Comparison of ENCODE assay signal across 8 cellular contexts in genomic region chr3:128727059-128727458, GRCh38. TPM values are rescaled to one million over a fixed set of nuclear protein-coding genes. Genes with fewer than 3 reads are reported as not detected.
DNase-seq lines count a peak whose midpoint lies in the region; ATAC-seq and TF ChIP-seq lines count a peak whose summit lies in the region.

No MANE protein-coding gene starts in this region.

- H4K20me1 ChIP-seq in PC-3 (ENCODE audit: low read length), result peaks cover 48% of the 10 kb centered on the region

- CTCF ChIA-PET in Caco-2 (lab: Charles Lee), result interaction anchor here (1.8 kb wide), 1 partner anchor 47 kb away, joined by 6 read pairs; no protein-coding TSS in a partner anchor
- CTCF ChIA-PET in PC-3 (lab: Charles Lee), result no interaction called here
- CTCF ChIA-PET in HEK293T (lab: Yijun Ruan, JAX), result no interaction called here

- TF ChIP-seq CTCF in Caco-2 (IDR thresholded peaks at IDR 0.05; ENCODE audit: insufficient read depth in 1 of 2, low read depth in 1 of 2, low read length in 1 of 2, severe bottlenecking in 1 of 2, unreplicated experiment in 1 of 2) (no peak), PC-3 (conservative IDR thresholded peaks at IDR 0.05; ENCODE audit: low read depth, low read length) (no peak), osteocyte (IDR thresholded peaks at IDR 0.05) (no peak)

- ATAC-seq in PC-3 (no peak), HG03354 (IDR thresholded peaks at IDR 0.05; ENCODE audit: poor library complexity, severe bottlenecking, unreplicated experiment) (no peak)

- peaks cover 13% of the 10 kb centered on the region for H3K4me1 Mint-ChIP-seq in Caco-2 (ENCODE audit: low read depth, unreplicated experiment)
- H3K4me1 Mint-ChIP-seq in osteocyte (ENCODE audit: unreplicated experiment), result peaks cover 52% of the 10 kb centered on the region

- BruUV-seq in Caco-2 (replicated peaks; lab: Mats Ljungman, UMichigan) (TSS peak; percentile 36), PC-3 (replicated peaks; lab: Mats Ljungman, UMichigan) (TSS peak; percentile 48)

- peaks cover 20% of the 10 kb centered on the region for H3K4me1 ChIP-seq in Caco-2
- H3K4me1 ChIP-seq in PC-3 (ENCODE audit: insufficient read depth, low read length), result peaks cover 20% of the 10 kb centered on the region

- peaks cover 67% of the 10 kb centered on the region for H3K79me2 ChIP-seq in PC-3 (ENCODE audit: low read length)

- peak overlapping the region; percentile 90 for H3K4me2 ChIP-seq in PC-3 (ENCODE audit: low read length)

- no peaks in the 10 kb centered on the region for H3K36me3 ChIP-seq in Caco-2 (ENCODE audit: control insufficient read depth, insufficient read depth, low read length)
- no peaks in the 10 kb centered on the region; the same call in 1 of the 2 replicates for H3K36me3 ChIP-seq in PC-3 (ENCODE audit: low read depth, low read length)

- no peak overlapping the region for H2AFZ ChIP-seq in PC-3 (ENCODE audit: low read length)

- H3K27ac Mint-ChIP-seq in Caco-2 (ENCODE audit: unreplicated experiment) (peak overlapping the region; percentile 96), osteocyte (ENCODE audit: unreplicated experiment) (peak overlapping the region; percentile 81)

- no peaks in the 10 kb centered on the region for H3K9me3 ChIP-seq in Caco-2
- no peaks in the 10 kb centered on the region for H3K9me3 ChIP-seq in PC-3 (ENCODE audit: low read length)

- intact Hi-C loops in Caco-2 (cut with micrococcal nuclease; ENCODE audit: unreplicated experiment) (loop anchor here (10.0 kb wide), 1 partner anchor 68 kb away; no protein-coding TSS in a partner anchor), PC-3 (cut with micrococcal nuclease) (loop anchor here (5.0 kb wide), 1 partner anchor 60 kb away; no protein-coding TSS in a partner anchor)

- no peaks in the 10 kb centered on the region for H3K27me3 ChIP-seq in Caco-2 (replicated peaks; ENCODE audit: control insufficient read depth, insufficient read depth, low read length)
- H3K27me3 ChIP-seq in PC-3 (ENCODE audit: low read length), result no peaks in the 10 kb centered on the region

- peaks cover 27% of the 10 kb centered on the region for H3K36me3 Mint-ChIP-seq in Caco-2 (ENCODE audit: insufficient read depth, unreplicated experiment)
- H3K36me3 Mint-ChIP-seq in osteocyte (ENCODE audit: unreplicated experiment), result no peaks in the 10 kb centered on the region

- H3K4me3 ChIP-seq in Caco-2 (ENCODE audit: low read depth, low read length), result peak overlapping the region; percentile 86
- H3K4me3 ChIP-seq in PC-3 (ENCODE audit: low read length), result peak overlapping the region; percentile 99

- no peaks in the 10 kb centered on the region for H3K9me3 Mint-ChIP-seq in Caco-2 (ENCODE audit: unreplicated experiment)
- H3K9me3 Mint-ChIP-seq in osteocyte (ENCODE audit: unreplicated experiment), result no peaks in the 10 kb centered on the region

- H3K4me3 Mint-ChIP-seq in Caco-2 (ENCODE audit: unreplicated experiment) (peak overlapping the region; percentile 91), osteocyte (ENCODE audit: unreplicated experiment) (peak overlapping the region; percentile 93)

- H3K27ac ChIP-seq in PC-3 (ENCODE audit: low read length) (peak overlapping the region; percentile 76; the same call in 1 of the 2 replicates), epithelial cell of prostate (peak overlapping the region; percentile 99)

- POLR2A ChIA-PET in Caco-2 (lab: Charles Lee) (interaction anchor here (0.8 to 1.2 kb wide), 2 partner anchors 47 to 77 kb away, joined by 3 to 5 read pairs; partner anchors contain the start of gene RPN1), PC-3 (lab: Charles Lee; ENCODE audit: unreplicated experiment) (no interaction called here), HEK293T (lab: Yijun Ruan, JAX) (interaction anchor here (0.7 to 2.0 kb wide), 2 partner anchors 47 to 153 kb away, joined by 3 to 10 read pairs; no protein-coding TSS in a partner anchor)

- H3F3A ChIP-seq in PC-3 (ENCODE audit: low read length, unreplicated experiment), result no peaks in the 10 kb centered on the region

- peak overlapping the region; percentile 95 for H3K9ac ChIP-seq in PC-3 (ENCODE audit: low read length)

- no peak for DNase-seq in Caco-2
- DNase-seq in PC-3, result no peak
- no peak for DNase-seq in epithelial cell of prostate (ENCODE audit: low read depth, low spot score)
- DNase-seq in osteocyte (ENCODE audit: extremely low spot score, unreplicated experiment), result no peak
- DNase-seq in HEK293T (ENCODE audit: extremely low spot score), result no peak
- no peak for DNase-seq in NCI-H2029 (lab: John Stamatoyannopoulos, UW)
- no peak for DNase-seq in DMS 273 (lab: John Stamatoyannopoulos, UW; ENCODE audit: unreplicated experiment)

- H3K9me2 ChIP-seq in PC-3 (replicated peaks; ENCODE audit: low read length), result no peaks in the 10 kb centered on the region

- H3K27me3 Mint-ChIP-seq in Caco-2 (ENCODE audit: insufficient read depth, unreplicated experiment) (no peaks in the 10 kb centered on the region), osteocyte (ENCODE audit: unreplicated experiment) (no peaks in the 10 kb centered on the region)

TF ChIP-seq in HEK293T, 16 proteins besides CTCF, POLR2A, EP300 and RAD21:
- no peak for TF ChIP-seq FOXK2 (IDR thresholded peaks at IDR 0.05)
- TF ChIP-seq ARNT (IDR thresholded peaks at IDR 0.05), result no peak
TF ChIP-seq in HEK293T: peak in this region for 0.

RNA-seq across cellular contexts. Expression of gene RAB7A, which starts 1.1 kb away (rescaled TPM):
- total RNA-seq in Caco-2 (2022) (262 and 284 TPM in 2 replicates), PC-3 (2014; rRNA removed) (48.0 and 78.2 TPM in 2 replicates), osteocyte (265 and 284 TPM in 2 replicates)
